1 cellular context compared by ENCODE assay signal in genomic region chr10:69734416-69734796, GRCh38.
TF ChIP-seq lines count a peak whose summit lies in the region.

No MANE protein-coding gene starts in this region.

TF ChIP-seq in K562, 482 proteins besides CTCF, POLR2A, EP300 and RAD21 (continued from another document):
- TF ChIP-seq HBP1 (CRISPR knock-in tag; IDR thresholded peaks at IDR 0.05) (peak; percentile 84; the same call in 1 of the 2 replicates), RFX5 (IDR thresholded peaks at IDR 0.05; ENCODE audit: low read depth, low read length) (no peak), C11orf30 (IDR thresholded peaks at IDR 0.05; ENCODE audit: low read depth) (peak; percentile 8; the same call in 1 of the 2 replicates), FOXO4 (CRISPR knock-in tag; IDR thresholded peaks at IDR 0.05) (0 out of 2 replicates have a peak, but pooled peaks have one; percentile 26), SOX6 (IDR thresholded peaks at IDR 0.05) (no peak), SIN3A (IDR thresholded peaks at IDR 0.05; ENCODE audit: borderline replicate concordance in 2 of 2, control insufficient read depth in 1 of 2, low read depth in 2 of 2, low read length in 2 of 2) (no peak), XRCC4 (IDR thresholded peaks at IDR 0.05; ENCODE audit: extremely low read depth, insufficient read depth, insufficient read length) (no peak), USF1 (CRISPR knock-in tag; IDR thresholded peaks at IDR 0.05) (peak; percentile 37), ZBTB26 (CRISPR knock-in tag; IDR thresholded peaks at IDR 0.05) (peak; percentile 79; the same call in 1 of the 2 replicates), IFI16 (CRISPR knock-in tag; IDR thresholded peaks at IDR 0.05) (no peak), ZKSCAN3 (CRISPR knock-in tag; IDR thresholded peaks at IDR 0.05) (no peak), IRF9 (tag; IDR thresholded peaks at IDR 0.05) (no peak), ERF (CRISPR knock-in tag; IDR thresholded peaks at IDR 0.05) (0 out of 2 replicates have a peak, but pooled peaks have one; percentile 30), MTA3 (IDR thresholded peaks at IDR 0.05; ENCODE audit: borderline replicate concordance) (peak; percentile 47; the same call in 1 of the 2 replicates), NBN (IDR thresholded peaks at IDR 0.05; ENCODE audit: low read depth) (0 out of 2 replicates have a peak, but pooled peaks have one; percentile 25), ZNF507 (tag; conservative IDR thresholded peaks at IDR 0.05) (no peak)
